In genomic region chrX:140504371-140505324, GRCh38 we compare ENCODE assay signal across 16 cellular contexts. TPM values are rescaled to one million over a fixed set of nuclear protein-coding genes. Genes with fewer than 3 reads are reported as not detected.
DNase-seq lines count a peak whose midpoint lies in the region; ATAC-seq, FAIRE-seq and TF ChIP-seq lines count a peak whose summit lies in the region.
"Had no signal": no experiment of that assay in that cellular context is flagged by ENCODE, and none has a peak within 500 bp of the region (broad histone marks: within the 10 kb centered on the region; RNA-seq: fewer than 3 reads in every experiment).

TSS of gene SOX3 (minus strand) at chrX:140505069. CDS start at chrX:140505060, 9 bp downstream.

- H3K27ac ChIP-seq in astrocyte (ENCODE audit: low read depth, low read length) = no peak within 1 kb of the TSS
- H3K27ac ChIP-seq in keratinocyte (ENCODE audit: control insufficient read depth, insufficient read depth, low read length) = no peak within 1 kb of the TSS

- ATAC-seq in stimulated activated naive B cell treated with anti-CD40 and anti-IgM and Interleukin-4, amounts not matched to agents 10 μg/mL and 1 μg/mL and 100 μg/mL, for 72 hours (replicated peaks) = no peak
- no peak for ATAC-seq in GM21367 (IDR thresholded peaks at IDR 0.05; ENCODE audit: unreplicated experiment)
- ATAC-seq in HG03135 (IDR thresholded peaks at IDR 0.05; ENCODE audit: unreplicated experiment) = no peak

- H3K27me3 ChIP-seq in astrocyte (ENCODE audit: insufficient read depth, low read length) (peaks cover 58% of the 10 kb centered on the region), keratinocyte (ENCODE audit: control insufficient read depth, extremely low read depth, insufficient read depth, low read length) (peaks cover 90% of the 10 kb centered on the region)

- FAIRE-seq in astrocyte (lab: Jason Lieb, UNC) (no peak), keratinocyte (lab: Jason Lieb, UNC) (no peak)
- FAIRE-seq: GM18507 had no signal

- peaks cover 1% of the 10 kb centered on the region for H3K4me1 Mint-ChIP-seq in astrocyte (ENCODE audit: low read depth, unreplicated experiment)
- H3K4me1 Mint-ChIP-seq in stimulated activated naive B cell treated with anti-CD40 and anti-IgM and Interleukin-4, amounts not matched to agents 10 μg/mL and 1 μg/mL and 100 μg/mL, for 72 hours = peaks cover 1 to 9% of the 10 kb centered on the region in 2 donors

- dilution Hi-C loops in keratinocyte (cut with MboI; ENCODE audit: extremely low pct_ligation_motif_present, low sequenced_read_pairs) = no loop called here

- peaks cover 42% of the 10 kb centered on the region for H3K27me3 Mint-ChIP-seq in astrocyte (ENCODE audit: low read depth, unreplicated experiment)
- peaks cover 49 to 62% of the 10 kb centered on the region in 2 donors for H3K27me3 Mint-ChIP-seq in stimulated activated naive B cell treated with anti-CD40 and anti-IgM and Interleukin-4, amounts not matched to agents 10 μg/mL and 1 μg/mL and 100 μg/mL, for 72 hours

- no peaks in the 10 kb centered on the region for H3K36me3 Mint-ChIP-seq in astrocyte (ENCODE audit: low read depth, unreplicated experiment)
- H3K36me3 Mint-ChIP-seq in stimulated activated naive B cell treated with anti-CD40 and anti-IgM and Interleukin-4, amounts not matched to agents 10 μg/mL and 1 μg/mL and 100 μg/mL, for 72 hours = peaks cover 0 to 5% of the 10 kb centered on the region in 2 donors

- no peak for TF ChIP-seq CTCF in astrocyte (IDR thresholded peaks at IDR 0.05; ENCODE audit: insufficient read depth, low read depth, low read length)
- TF ChIP-seq CTCF in keratinocyte (optimal IDR thresholded peaks at IDR 0.05 in 1 of 3, IDR thresholded peaks at IDR 0.05 in 1 of 3, conservative IDR thresholded peaks at IDR 0.05 in 1 of 3; ENCODE audit: extremely low read depth in 1 of 3, insufficient read depth in 2 of 3, low read length in 3 of 3) = no peak

- H3K9me3 ChIP-seq in astrocyte (ENCODE audit: insufficient read depth, low read depth, low read length) (no peaks in the 10 kb centered on the region), keratinocyte (ENCODE audit: control insufficient read depth, low read depth, low read length) (no peaks in the 10 kb centered on the region)

- H3K4me3 Mint-ChIP-seq in astrocyte (ENCODE audit: unreplicated experiment) = peak within 1 kb of the TSS; percentile 67
- H3K4me3 Mint-ChIP-seq in stimulated activated naive B cell treated with anti-CD40 and anti-IgM and Interleukin-4, amounts not matched to agents 10 μg/mL and 1 μg/mL and 100 μg/mL, for 72 hours = no peak within 1 kb of the TSS

- H3K4me3 ChIP-seq in astrocyte (ENCODE audit: insufficient read depth, low read depth, low read length) = peak within 1 kb of the TSS; percentile 17
- no peak within 1 kb of the TSS for H3K4me3 ChIP-seq in keratinocyte (ENCODE audit: control insufficient read depth in 2 of 3, extremely low read depth in 1 of 3, insufficient read depth in 2 of 3, low read depth in 1 of 3, low read length in 3 of 3)

- no peaks in the 10 kb centered on the region for H3K36me3 ChIP-seq in astrocyte (ENCODE audit: insufficient read depth, low read length)
- H3K36me3 ChIP-seq in keratinocyte (ENCODE audit: control insufficient read depth in 2 of 2, extremely low read depth in 1 of 2, insufficient read depth in 2 of 2, low read length in 2 of 2) = no peaks in the 10 kb centered on the region

- H3K4me1 ChIP-seq in astrocyte (ENCODE audit: insufficient read depth, low read length) = no peaks in the 10 kb centered on the region
- H3K4me1 ChIP-seq in keratinocyte (ENCODE audit: control insufficient read depth, extremely low read depth, insufficient read depth, low read length) = no peaks in the 10 kb centered on the region

- H3K4me2 ChIP-seq in astrocyte (ENCODE audit: low read length) (peak within 1 kb of the TSS; percentile 76), keratinocyte (ENCODE audit: control insufficient read depth, extremely low read depth, insufficient read depth, low read depth, low read length) (peak within 1 kb of the TSS; percentile 22)

- no peaks in the 10 kb centered on the region for H3K9me1 ChIP-seq in keratinocyte (ENCODE audit: control insufficient read depth, extremely low read depth, insufficient read depth, low read length)

- H3K27ac Mint-ChIP-seq in astrocyte (ENCODE audit: unreplicated experiment) = no peak within 1 kb of the TSS
- H3K27ac Mint-ChIP-seq in stimulated activated naive B cell treated with anti-CD40 and anti-IgM and Interleukin-4, amounts not matched to agents 10 μg/mL and 1 μg/mL and 100 μg/mL, for 72 hours = peak within 1 kb of the TSS; percentile 89

- H3K9me3 Mint-ChIP-seq in astrocyte (ENCODE audit: unreplicated experiment) = no peaks in the 10 kb centered on the region
- peaks cover 1 to 3% of the 10 kb centered on the region in 2 donors for H3K9me3 Mint-ChIP-seq in stimulated activated naive B cell treated with anti-CD40 and anti-IgM and Interleukin-4, amounts not matched to agents 10 μg/mL and 1 μg/mL and 100 μg/mL, for 72 hours

- H2AFZ ChIP-seq in astrocyte (ENCODE audit: low read depth, low read length) (peak within 1 kb of the TSS; percentile 63), keratinocyte (ENCODE audit: control insufficient read depth, low read length) (no peak within 1 kb of the TSS)

- H4K20me1 ChIP-seq in astrocyte (ENCODE audit: insufficient read depth, low read length) (no peaks in the 10 kb centered on the region), keratinocyte (ENCODE audit: control insufficient read depth, extremely low read depth, insufficient read depth, low read length) (no peaks in the 10 kb centered on the region)

- DNase-seq in DMS53 (lab: John Stamatoyannopoulos, UW) (peak; percentile 56), DMS53 treated with DMSO at 0.1 percent for 48 hours (lab: John Stamatoyannopoulos, UW; ENCODE audit: unreplicated experiment) (no peak), astrocyte (ENCODE audit: low read depth) (peak; percentile 11), keratinocyte (ENCODE audit: low read depth, low spot score) (no peak), NCI-H2081 (lab: John Stamatoyannopoulos, UW) (no peak)
- DNase-seq in stimulated activated naive B cell treated with anti-CD40 and anti-IgM and Interleukin-4, amounts not matched to agents 10 μg/mL and 1 μg/mL and 100 μg/mL, for 72 hours = no peak
- DNase-seq: 8988T; central memory CD4-positive, alpha-beta T cell; NCI-H2081 treated with DMSO at 0.1 percent for 48 hours; stimulated activated CD4-positive, alpha-beta T cell treated with anti-CD3 and anti-CD28 coated beads, Interleukin-2, amount 100 ng/mL, for 24 hours had no signal

- H3K9ac ChIP-seq in astrocyte (ENCODE audit: low read length) (no peak within 1 kb of the TSS), keratinocyte (ENCODE audit: control insufficient read depth, extremely low read depth, insufficient read depth, low read length) (no peak within 1 kb of the TSS)

- no peaks in the 10 kb centered on the region for H3K79me2 ChIP-seq in astrocyte (ENCODE audit: insufficient read depth, low read length)
- no peaks in the 10 kb centered on the region for H3K79me2 ChIP-seq in keratinocyte (ENCODE audit: control insufficient read depth, insufficient read depth, low read length)

RNA-seq across cellular contexts. Expression of gene SOX3, which starts in this region (rescaled TPM):
- total RNA-seq in astrocyte = 0.26 and 0.98 TPM in 2 replicates
- polyA plus RNA-seq in keratinocyte = not detected in 3 replicates
- polyA plus RNA-seq in keratinocyte (2011; ENCODE audit: low read depth) = not detected
- not detected in 2 replicates for polyA plus RNA-seq in keratinocyte (2011; cell fraction: cytosol; rRNA removed)
- polyA plus RNA-seq in keratinocyte (2011; cell fraction: nucleus; rRNA removed) = not detected in 2 replicates
- polyA plus RNA-seq in keratinocyte (2012; ENCODE audit: low replicate concordance) = not detected in 2 replicates
- polyA minus RNA-seq in keratinocyte = not detected in 3 replicates
- polyA minus RNA-seq in keratinocyte (2011; cell fraction: cytosol; rRNA and poly(A)+ RNA removed) = not detected
- polyA minus RNA-seq in keratinocyte (2011; cell fraction: nucleus; rRNA and poly(A)+ RNA removed) = not detected in 2 replicates
- total RNA-seq: HT1080, myocyte, OCI-LY7 had no signal

Comparison
In these comparisons a context has a peak if more than half of its experiments do, and no peak if none do; other contexts are left out.
1. Peak in DNase-seq, H3K4me3 ChIP-seq and H3K4me2 ChIP-seq in astrocyte; RNA of the gene not detected or under 1 TPM.